Comparison of ENCODE assay signal across 8 cellular contexts in the genomic region with DNA sequence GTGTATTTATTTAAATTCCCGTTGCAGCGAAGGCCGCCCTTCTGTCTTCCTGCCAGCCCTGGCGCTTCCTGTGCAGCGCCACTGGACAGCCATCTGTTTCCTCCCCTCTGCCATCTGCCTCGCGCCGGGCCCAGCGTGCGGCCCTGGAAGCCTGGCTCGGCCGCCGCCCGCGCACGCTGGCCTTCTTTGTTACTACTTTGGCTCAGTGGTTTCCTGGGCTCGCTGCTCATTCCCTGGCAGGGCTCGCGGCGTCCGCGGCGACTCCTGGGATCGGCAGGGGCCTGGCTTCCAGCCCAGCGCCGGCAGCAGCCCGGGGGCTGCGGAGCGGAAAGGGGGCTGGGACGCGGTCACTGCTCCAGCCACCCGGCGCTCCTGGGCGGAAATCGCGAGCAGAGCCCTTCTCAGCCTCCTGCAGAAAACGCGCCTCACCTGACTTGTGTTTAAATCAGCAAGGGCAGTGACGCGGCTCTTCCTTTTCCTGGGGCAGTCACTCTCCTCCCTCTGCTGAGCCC. TPM values are rescaled to one million over a fixed set of nuclear protein-coding genes. Genes with fewer than 3 reads are reported as not detected.
DNase-seq lines count a peak whose midpoint lies in the region; ATAC-seq and TF ChIP-seq lines count a peak whose summit lies in the region.

No MANE protein-coding gene starts in this region.

- WGBS in thyroid gland, 2 donors, result 1% methylated on average over 9 to 25 of the region's 40 CpGs

- peak; percentile 79 for ATAC-seq in GM19463 (IDR thresholded peaks at IDR 0.05; ENCODE audit: unreplicated experiment)

- no peaks in the 10 kb centered on the region for H3K9me3 ChIP-seq in thyroid gland

- peak overlapping the region; percentile 91 to 98 (median 95) for H3K27ac Mint-ChIP-seq in nephron

- H3K27ac ChIP-seq in HL-60 (replicated peaks) (peak overlapping the region; percentile 97), thyroid gland (peak overlapping the region; percentile 94 to 97 (median 96))

- H3K27me3 ChIP-seq in HL-60 (ENCODE audit: insufficient read depth, poor library complexity, severe bottlenecking) (no peaks in the 10 kb centered on the region), thyroid gland (no peaks in the 10 kb centered on the region)

- peaks cover 6% of the 10 kb centered on the region for H3K27me3 Mint-ChIP-seq in nephron (ENCODE audit: low read depth)

- H3K9me3 Mint-ChIP-seq in nephron, result no peaks in the 10 kb centered on the region

- H3K4me1 ChIP-seq in thyroid gland, result peaks cover 36 to 41% of the 10 kb centered on the region in 2 donors

- H3K36me3 Mint-ChIP-seq in nephron (ENCODE audit: low read depth), result no peaks in the 10 kb centered on the region

- peak overlapping the region; percentile 40 for H3K4me3 ChIP-seq in HL-60 (replicated peaks; ENCODE audit: insufficient read depth, low read length)
- H3K4me3 ChIP-seq in thyroid gland (replicated peaks in 1 of 3), result peak overlapping the region in 1 of 3 donors; percentile 24

- intact Hi-C loops in thyroid gland (cut with DNase I), result no loop called here

- no peaks in the 10 kb centered on the region for H3K36me3 ChIP-seq in thyroid gland

- H3K4me1 Mint-ChIP-seq in nephron, result peaks cover 24% of the 10 kb centered on the region

- H3K4me3 Mint-ChIP-seq in nephron, result peak overlapping the region; percentile 77 to 88 (median 84)

- TF ChIP-seq CTCF in HL-60 (IDR thresholded peaks at IDR 0.05; ENCODE audit: insufficient read depth, low read length) (no peak), nephron (IDR thresholded peaks at IDR 0.05; ENCODE audit: unreplicated experiment in 3 of 3) (no peak), thyroid gland (IDR thresholded peaks at IDR 0.05) (peak in 2 of 6 experiments; percentile 2 to 9)

- TF ChIP-seq POLR2A in thyroid gland (IDR thresholded peaks at IDR 0.05), result peak in 1 of 2 donors; percentile 70

- DNase-seq in CD1c-positive myeloid dendritic cell (ENCODE audit: extremely low spot score), result peak; percentile 64
- peak in 1 of 2 experiments; percentile 74 for DNase-seq in HL-60 (ENCODE audit: low read depth in 1 of 2, low spot score in 1 of 2)
- DNase-seq in RPMI8226, result peak; percentile 84
- peak; percentile 5 to 52 (median 14) for DNase-seq in activated naive CD4-positive, alpha-beta T cell (lab: John Stamatoyannopoulos, UW)
- DNase-seq in foreskin melanocyte, result peak; percentile 64
- peak; percentile 93 to 95 for DNase-seq in thyroid gland

RNA-seq across cellular contexts. Expression of a gene that starts 9.9 kb away (rescaled TPM):
- total RNA-seq in thyroid gland, result 10 to 100 TPM; 14.8 to 24.7 (median 22.0) TPM
